In the genomic region with DNA sequence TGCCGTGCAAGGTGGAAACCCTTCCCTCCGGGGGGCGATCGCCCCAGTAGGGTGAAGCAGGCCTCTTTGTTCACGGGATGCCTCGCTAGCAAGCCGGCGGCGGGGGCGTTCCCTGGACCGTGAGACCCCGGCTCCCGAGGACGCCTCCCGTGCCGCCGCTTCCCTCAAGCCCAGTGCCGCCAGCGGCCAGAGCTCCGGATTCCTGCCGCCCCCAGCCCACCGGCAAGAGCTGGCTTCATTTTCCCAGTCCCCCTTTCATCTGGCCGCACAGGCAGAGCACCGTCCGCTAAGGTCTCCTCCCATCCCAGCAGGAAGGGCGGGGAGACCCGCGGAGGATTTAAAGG, we compare ENCODE assay signal across 1 cellular context.
TF ChIP-seq lines count a peak whose summit lies in the region.

No MANE protein-coding gene starts in this region.

TF ChIP-seq in HepG2, 621 proteins besides CTCF, POLR2A, EP300 and RAD21 (continued from another document and continues in another):
- TF ChIP-seq, protein P1, sequence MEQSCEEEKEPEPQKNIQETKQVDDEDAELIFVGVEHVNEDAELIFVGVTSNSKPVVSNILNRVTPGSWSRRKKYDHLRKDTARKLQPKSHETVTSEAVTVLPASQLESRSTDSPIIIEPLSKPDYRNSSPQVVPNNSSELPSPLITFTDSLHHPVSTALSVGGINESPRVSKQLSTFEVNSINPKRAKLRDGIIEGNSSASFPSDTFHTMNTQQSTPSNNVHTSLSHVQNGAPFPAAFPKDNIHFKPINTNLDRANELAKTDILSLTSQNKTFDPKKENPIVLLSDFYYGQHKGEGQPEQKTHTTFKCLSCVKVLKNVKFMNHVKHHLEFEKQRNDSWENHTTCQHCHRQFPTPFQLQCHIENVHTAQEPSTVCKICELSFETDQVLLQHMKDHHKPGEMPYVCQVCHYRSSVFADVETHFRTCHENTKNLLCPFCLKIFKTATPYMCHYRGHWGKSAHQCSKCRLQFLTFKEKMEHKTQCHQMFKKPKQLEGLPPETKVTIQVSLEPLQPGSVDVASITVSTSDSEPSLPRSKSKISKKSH (CRISPR knock-in tag; IDR thresholded peaks at IDR 0.05; ENCODE audit: borderline replicate concordance) = 0 out of 2 replicates have a peak, but pooled peaks have one; percentile 50
- TF ChIP-seq TGIF2 (CRISPR knock-in tag; IDR thresholded peaks at IDR 0.05) (no peak), MXI1 (IDR thresholded peaks at IDR 0.05; ENCODE audit: borderline replicate concordance, low read depth, low read length) (no peak), BCL3 (CRISPR knock-in tag; IDR thresholded peaks at IDR 0.05) (0 out of 2 replicates have a peak, but pooled peaks have one; percentile 45), HOXA5 (CRISPR knock-in tag; IDR thresholded peaks at IDR 0.05) (no peak), ZMYM2 (CRISPR knock-in tag; IDR thresholded peaks at IDR 0.05) (0 out of 2 replicates have a peak, but pooled peaks have one; percentile 32), NFYB (CRISPR knock-in tag; IDR thresholded peaks at IDR 0.05) (no peak), ARHGAP35 (CRISPR knock-in tag; IDR thresholded peaks at IDR 0.05; ENCODE audit: borderline replicate concordance) (0 out of 2 replicates have a peak, but pooled peaks have one; percentile 77), MED8 (CRISPR knock-in tag; IDR thresholded peaks at IDR 0.05; ENCODE audit: insufficient replicate concordance) (no peak), ZNF550 (CRISPR knock-in tag; IDR thresholded peaks at IDR 0.05; ENCODE audit: borderline replicate concordance) (0 out of 2 replicates have a peak, but pooled peaks have one; percentile 46), HCFC1 (IDR thresholded peaks at IDR 0.05; ENCODE audit: low read depth, low read length) (no peak), ZNF205 (CRISPR knock-in tag; IDR thresholded peaks at IDR 0.05) (peak; percentile 50; the same call in 1 of the 2 replicates), SAFB2 (CRISPR knock-in tag; IDR thresholded peaks at IDR 0.05; ENCODE audit: borderline replicate concordance, low read depth) (no peak), ZNF878 (CRISPR knock-in tag; IDR thresholded peaks at IDR 0.05) (no peak), PITX1 (CRISPR knock-in tag; IDR thresholded peaks at IDR 0.05) (no peak), ZBTB7B (CRISPR knock-in tag; IDR thresholded peaks at IDR 0.05) (0 out of 2 replicates have a peak, but pooled peaks have one; percentile 25), NFIC (IDR thresholded peaks at IDR 0.05; ENCODE audit: low read length) (no peak), PRDM15 (CRISPR knock-in tag; IDR thresholded peaks at IDR 0.05) (peak; percentile 75; the same call in 1 of the 2 replicates), SMAD1 (CRISPR knock-in tag; IDR thresholded peaks at IDR 0.05; ENCODE audit: borderline replicate concordance, low read depth) (no peak), ZNF776 (CRISPR knock-in tag; IDR thresholded peaks at IDR 0.05) (no peak), HHEX (CRISPR knock-in tag; IDR thresholded peaks at IDR 0.05) (no peak), MAFG (CRISPR knock-in tag; IDR thresholded peaks at IDR 0.05) (no peak), ZNF431 (CRISPR knock-in tag; IDR thresholded peaks at IDR 0.05; ENCODE audit: borderline replicate concordance, low read depth) (no peak), ZNF678 (CRISPR knock-in tag; IDR thresholded peaks at IDR 0.05) (no peak), NRL (CRISPR knock-in tag; IDR thresholded peaks at IDR 0.05; ENCODE audit: borderline replicate concordance) (peak; percentile 66), THRA (CRISPR knock-in tag; IDR thresholded peaks at IDR 0.05; ENCODE audit: borderline replicate concordance) (no peak), ZNF619 (CRISPR knock-in tag; IDR thresholded peaks at IDR 0.05) (0 out of 2 replicates have a peak, but pooled peaks have one; percentile 24), ZNF660 (CRISPR knock-in tag; IDR thresholded peaks at IDR 0.05; ENCODE audit: borderline replicate concordance, low read depth) (no peak), FOSL1 (CRISPR knock-in tag; IDR thresholded peaks at IDR 0.05; ENCODE audit: borderline replicate concordance) (no peak), JUN (CRISPR knock-in tag; IDR thresholded peaks at IDR 0.05) (no peak)
- TF ChIP-seq, protein P2, sequence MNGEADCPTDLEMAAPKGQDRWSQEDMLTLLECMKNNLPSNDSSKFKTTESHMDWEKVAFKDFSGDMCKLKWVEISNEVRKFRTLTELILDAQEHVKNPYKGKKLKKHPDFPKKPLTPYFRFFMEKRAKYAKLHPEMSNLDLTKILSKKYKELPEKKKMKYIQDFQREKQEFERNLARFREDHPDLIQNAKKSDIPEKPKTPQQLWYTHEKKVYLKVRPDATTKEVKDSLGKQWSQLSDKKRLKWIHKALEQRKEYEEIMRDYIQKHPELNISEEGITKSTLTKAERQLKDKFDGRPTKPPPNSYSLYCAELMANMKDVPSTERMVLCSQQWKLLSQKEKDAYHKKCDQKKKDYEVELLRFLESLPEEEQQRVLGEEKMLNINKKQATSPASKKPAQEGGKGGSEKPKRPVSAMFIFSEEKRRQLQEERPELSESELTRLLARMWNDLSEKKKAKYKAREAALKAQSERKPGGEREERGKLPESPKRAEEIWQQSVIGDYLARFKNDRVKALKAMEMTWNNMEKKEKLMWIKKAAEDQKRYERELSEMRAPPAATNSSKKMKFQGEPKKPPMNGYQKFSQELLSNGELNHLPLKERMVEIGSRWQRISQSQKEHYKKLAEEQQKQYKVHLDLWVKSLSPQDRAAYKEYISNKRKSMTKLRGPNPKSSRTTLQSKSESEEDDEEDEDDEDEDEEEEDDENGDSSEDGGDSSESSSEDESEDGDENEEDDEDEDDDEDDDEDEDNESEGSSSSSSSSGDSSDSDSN (CRISPR knock-in tag; IDR thresholded peaks at IDR 0.05) = peak; percentile 61
- TF ChIP-seq, protein P3, sequence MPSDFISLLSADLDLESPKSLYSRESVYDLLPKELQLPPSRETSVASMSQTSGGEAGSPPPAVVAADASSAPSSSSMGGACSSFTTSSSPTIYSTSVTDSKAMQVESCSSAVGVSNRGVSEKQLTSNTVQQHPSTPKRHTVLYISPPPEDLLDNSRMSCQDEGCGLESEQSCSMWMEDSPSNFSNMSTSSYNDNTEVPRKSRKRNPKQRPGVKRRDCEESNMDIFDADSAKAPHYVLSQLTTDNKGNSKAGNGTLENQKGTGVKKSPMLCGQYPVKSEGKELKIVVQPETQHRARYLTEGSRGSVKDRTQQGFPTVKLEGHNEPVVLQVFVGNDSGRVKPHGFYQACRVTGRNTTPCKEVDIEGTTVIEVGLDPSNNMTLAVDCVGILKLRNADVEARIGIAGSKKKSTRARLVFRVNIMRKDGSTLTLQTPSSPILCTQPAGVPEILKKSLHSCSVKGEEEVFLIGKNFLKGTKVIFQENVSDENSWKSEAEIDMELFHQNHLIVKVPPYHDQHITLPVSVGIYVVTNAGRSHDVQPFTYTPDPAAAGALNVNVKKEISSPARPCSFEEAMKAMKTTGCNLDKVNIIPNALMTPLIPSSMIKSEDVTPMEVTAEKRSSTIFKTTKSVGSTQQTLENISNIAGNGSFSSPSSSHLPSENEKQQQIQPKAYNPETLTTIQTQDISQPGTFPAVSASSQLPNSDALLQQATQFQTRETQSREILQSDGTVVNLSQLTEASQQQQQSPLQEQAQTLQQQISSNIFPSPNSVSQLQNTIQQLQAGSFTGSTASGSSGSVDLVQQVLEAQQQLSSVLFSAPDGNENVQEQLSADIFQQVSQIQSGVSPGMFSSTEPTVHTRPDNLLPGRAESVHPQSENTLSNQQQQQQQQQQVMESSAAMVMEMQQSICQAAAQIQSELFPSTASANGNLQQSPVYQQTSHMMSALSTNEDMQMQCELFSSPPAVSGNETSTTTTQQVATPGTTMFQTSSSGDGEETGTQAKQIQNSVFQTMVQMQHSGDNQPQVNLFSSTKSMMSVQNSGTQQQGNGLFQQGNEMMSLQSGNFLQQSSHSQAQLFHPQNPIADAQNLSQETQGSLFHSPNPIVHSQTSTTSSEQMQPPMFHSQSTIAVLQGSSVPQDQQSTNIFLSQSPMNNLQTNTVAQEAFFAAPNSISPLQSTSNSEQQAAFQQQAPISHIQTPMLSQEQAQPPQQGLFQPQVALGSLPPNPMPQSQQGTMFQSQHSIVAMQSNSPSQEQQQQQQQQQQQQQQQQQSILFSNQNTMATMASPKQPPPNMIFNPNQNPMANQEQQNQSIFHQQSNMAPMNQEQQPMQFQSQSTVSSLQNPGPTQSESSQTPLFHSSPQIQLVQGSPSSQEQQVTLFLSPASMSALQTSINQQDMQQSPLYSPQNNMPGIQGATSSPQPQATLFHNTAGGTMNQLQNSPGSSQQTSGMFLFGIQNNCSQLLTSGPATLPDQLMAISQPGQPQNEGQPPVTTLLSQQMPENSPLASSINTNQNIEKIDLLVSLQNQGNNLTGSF (CRISPR knock-in tag; IDR thresholded peaks at IDR 0.05) = no peak
- TF ChIP-seq, protein P4, sequence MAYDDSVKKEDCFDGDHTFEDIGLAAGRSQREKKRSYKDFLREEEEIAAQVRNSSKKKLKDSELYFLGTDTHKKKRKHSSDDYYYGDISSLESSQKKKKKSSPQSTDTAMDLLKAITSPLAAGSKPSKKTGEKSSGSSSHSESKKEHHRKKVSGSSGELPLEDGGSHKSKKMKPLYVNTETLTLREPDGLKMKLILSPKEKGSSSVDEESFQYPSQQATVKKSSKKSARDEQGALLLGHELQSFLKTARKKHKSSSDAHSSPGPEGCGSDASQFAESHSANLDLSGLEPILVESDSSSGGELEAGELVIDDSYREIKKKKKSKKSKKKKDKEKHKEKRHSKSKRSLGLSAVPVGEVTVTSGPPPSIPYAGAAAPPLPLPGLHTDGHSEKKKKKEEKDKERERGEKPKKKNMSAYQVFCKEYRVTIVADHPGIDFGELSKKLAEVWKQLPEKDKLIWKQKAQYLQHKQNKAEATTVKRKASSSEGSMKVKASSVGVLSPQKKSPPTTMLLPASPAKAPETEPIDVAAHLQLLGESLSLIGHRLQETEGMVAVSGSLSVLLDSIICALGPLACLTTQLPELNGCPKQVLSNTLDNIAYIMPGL (CRISPR knock-in tag; IDR thresholded peaks at IDR 0.05; ENCODE audit: borderline replicate concordance in 1 of 2, low read depth in 1 of 2) = 0 out of 4 replicates have a peak, but pooled peaks of 1 of the 2 experiments have one; percentile 35
- TF ChIP-seq, protein P5, sequence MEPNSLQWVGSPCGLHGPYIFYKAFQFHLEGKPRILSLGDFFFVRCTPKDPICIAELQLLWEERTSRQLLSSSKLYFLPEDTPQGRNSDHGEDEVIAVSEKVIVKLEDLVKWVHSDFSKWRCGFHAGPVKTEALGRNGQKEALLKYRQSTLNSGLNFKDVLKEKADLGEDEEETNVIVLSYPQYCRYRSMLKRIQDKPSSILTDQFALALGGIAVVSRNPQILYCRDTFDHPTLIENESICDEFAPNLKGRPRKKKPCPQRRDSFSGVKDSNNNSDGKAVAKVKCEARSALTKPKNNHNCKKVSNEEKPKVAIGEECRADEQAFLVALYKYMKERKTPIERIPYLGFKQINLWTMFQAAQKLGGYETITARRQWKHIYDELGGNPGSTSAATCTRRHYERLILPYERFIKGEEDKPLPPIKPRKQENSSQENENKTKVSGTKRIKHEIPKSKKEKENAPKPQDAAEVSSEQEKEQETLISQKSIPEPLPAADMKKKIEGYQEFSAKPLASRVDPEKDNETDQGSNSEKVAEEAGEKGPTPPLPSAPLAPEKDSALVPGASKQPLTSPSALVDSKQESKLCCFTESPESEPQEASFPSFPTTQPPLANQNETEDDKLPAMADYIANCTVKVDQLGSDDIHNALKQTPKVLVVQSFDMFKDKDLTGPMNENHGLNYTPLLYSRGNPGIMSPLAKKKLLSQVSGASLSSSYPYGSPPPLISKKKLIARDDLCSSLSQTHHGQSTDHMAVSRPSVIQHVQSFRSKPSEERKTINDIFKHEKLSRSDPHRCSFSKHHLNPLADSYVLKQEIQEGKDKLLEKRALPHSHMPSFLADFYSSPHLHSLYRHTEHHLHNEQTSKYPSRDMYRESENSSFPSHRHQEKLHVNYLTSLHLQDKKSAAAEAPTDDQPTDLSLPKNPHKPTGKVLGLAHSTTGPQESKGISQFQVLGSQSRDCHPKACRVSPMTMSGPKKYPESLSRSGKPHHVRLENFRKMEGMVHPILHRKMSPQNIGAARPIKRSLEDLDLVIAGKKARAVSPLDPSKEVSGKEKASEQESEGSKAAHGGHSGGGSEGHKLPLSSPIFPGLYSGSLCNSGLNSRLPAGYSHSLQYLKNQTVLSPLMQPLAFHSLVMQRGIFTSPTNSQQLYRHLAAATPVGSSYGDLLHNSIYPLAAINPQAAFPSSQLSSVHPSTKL (CRISPR knock-in tag; IDR thresholded peaks at IDR 0.05) = peak; percentile 31; the same call in 1 of the 2 replicates
